ENCODE assay signal across 8 cellular contexts in genomic region chr4:1870578-1871443, GRCh38. TPM values are rescaled to one million over a fixed set of nuclear protein-coding genes. Genes with fewer than 3 reads are reported as not detected.
A peak's percentile ranks its signal among the peaks of the same experiment; 100 is the strongest.
DNase-seq lines count a peak whose midpoint lies in the region; ATAC-seq and TF ChIP-seq lines count a peak whose summit lies in the region.

Gene NSD2 (plus strand): TSS chr4:1871393. CDS start chr4:1900655, 29,262 bp downstream.

- peak within 1 kb of the TSS; percentile 90 to 97 (median 94) for H3K4me2 ChIP-seq in BLaER1 treated with 17β-estradiol and CSF1 and Interleukin-3, amounts not matched to agents 10 nM and 100 nM

- peaks cover 0 to 7% (median 0%) of the 10 kb centered on the region in 11 experiments; a peak in 1 of 22 replicates for H3K36me3 ChIP-seq in BLaER1 treated with 17β-estradiol and CSF1 and Interleukin-3, amounts not matched to agents 10 nM and 100 nM
- no peaks in the 10 kb centered on the region for H3K36me3 ChIP-seq in right lobe of liver

- peak within 1 kb of the TSS; percentile 89 to 97 (median 94) for H3K4me3 ChIP-seq in BLaER1 treated with 17β-estradiol and CSF1 and Interleukin-3, amounts not matched to agents 10 nM and 100 nM
- H3K4me3 ChIP-seq in right lobe of liver, result peak within 1 kb of the TSS; percentile 73 to 86 (median 85)

- peak within 1 kb of the TSS; percentile 81 to 100 (median 98) for H3K27ac ChIP-seq in BLaER1 treated with 17β-estradiol and CSF1 and Interleukin-3, amounts not matched to agents 10 nM and 100 nM
- H3K27ac ChIP-seq in right lobe of liver, result peak within 1 kb of the TSS; percentile 88 to 97 (median 97)

- 0% methylated on average over 21 of the region's 155 CpGs for WGBS in right lobe of liver (ENCODE audit: insufficient coverage, low coverage, low lambda C conversion rate, missing lambda C conversion rate)

- H3K9me3 ChIP-seq in BLaER1 treated with 17β-estradiol and CSF1 and Interleukin-3, amounts not matched to agents 10 nM and 100 nM (replicated peaks in 1 of 11), result no peaks in the 10 kb centered on the region
- no peaks in the 10 kb centered on the region for H3K9me3 ChIP-seq in right lobe of liver

- peak; percentile 87 for TF ChIP-seq POLR2A in right lobe of liver (IDR thresholded peaks at IDR 0.05)

- H4K20me1 ChIP-seq in BLaER1 treated with 17β-estradiol and CSF1 and Interleukin-3, amounts not matched to agents 10 nM and 100 nM, result peaks cover 0 to 33% (median 27%) of the 10 kb centered on the region in 11 experiments; a peak in 16 of 22 replicates

- DNase-seq in NCI-H748 (lab: John Stamatoyannopoulos, UW; ENCODE audit: unreplicated experiment), result peak; percentile 82
- DNase-seq in activated CD4-positive, alpha-beta T cell treated with anti-CD3 and anti-CD28 coated beads, Interleukin-2, amount 50 U/mL, for 4 hours, result peak; percentile 86 to 87
- peak; percentile 75 to 93 for DNase-seq in dermis microvascular lymphatic vessel endothelial cell (ENCODE audit: low read depth in 2 of 2)
- peak; percentile 92 to 93 (median 93) for DNase-seq in right lobe of liver
- DNase-seq in stimulated activated CD4-positive, alpha-beta T cell treated with anti-CD3 and anti-CD28 coated beads, Interleukin-4, amount 100 ng/mL, for 24 hours, result peak; percentile 89

- no peaks in the 10 kb centered on the region for H3K27me3 ChIP-seq in BLaER1 treated with 17β-estradiol and CSF1 and Interleukin-3, amounts not matched to agents 10 nM and 100 nM
- no peaks in the 10 kb centered on the region for H3K27me3 ChIP-seq in right lobe of liver

- no peak for TF ChIP-seq CTCF in right lobe of liver (IDR thresholded peaks at IDR 0.05)

- H3K9ac ChIP-seq in BLaER1 treated with 17β-estradiol and CSF1 and Interleukin-3, amounts not matched to agents 10 nM and 100 nM, result peak within 1 kb of the TSS; percentile 90 to 100 (median 98)

- H3K4me1 ChIP-seq in BLaER1 treated with 17β-estradiol and CSF1 and Interleukin-3, amounts not matched to agents 10 nM and 100 nM, result peaks cover 26 to 40% (median 34%) of the 10 kb centered on the region in 10 experiments
- H3K4me1 ChIP-seq in right lobe of liver, result peaks cover 0 to 16% (median 6%) of the 10 kb centered on the region in 4 donors

- intact Hi-C loops in right lobe of liver (cut with DNase I), result no loop called here

- peak; percentile 61 for ATAC-seq in GM19351 (IDR thresholded peaks at IDR 0.05; ENCODE audit: unreplicated experiment)
- ATAC-seq in HG03469 (IDR thresholded peaks at IDR 0.05; ENCODE audit: unreplicated experiment), result peak; percentile 40
- peak; percentile 79 to 86 (median 82) for ATAC-seq in right lobe of liver

RNA-seq across cellular contexts. Expression of gene NSD2, which starts in this region (rescaled TPM):
- 33.9 and 39.8 TPM in 2 replicates for total RNA-seq in dermis microvascular lymphatic vessel endothelial cell
- 10 to 100 TPM; 11.4 to 19.4 (median 14.0) TPM for total RNA-seq in right lobe of liver

Comparison
In these comparisons a context has a peak if more than half of its experiments do, and no peak if none do; other contexts are left out.
1. Peak in every context shown above with its lines: DNase-seq, ATAC-seq, H3K4me3 ChIP-seq and H3K27ac ChIP-seq.